Comparison of ENCODE assay signal across 1 cellular context in the genomic region with DNA sequence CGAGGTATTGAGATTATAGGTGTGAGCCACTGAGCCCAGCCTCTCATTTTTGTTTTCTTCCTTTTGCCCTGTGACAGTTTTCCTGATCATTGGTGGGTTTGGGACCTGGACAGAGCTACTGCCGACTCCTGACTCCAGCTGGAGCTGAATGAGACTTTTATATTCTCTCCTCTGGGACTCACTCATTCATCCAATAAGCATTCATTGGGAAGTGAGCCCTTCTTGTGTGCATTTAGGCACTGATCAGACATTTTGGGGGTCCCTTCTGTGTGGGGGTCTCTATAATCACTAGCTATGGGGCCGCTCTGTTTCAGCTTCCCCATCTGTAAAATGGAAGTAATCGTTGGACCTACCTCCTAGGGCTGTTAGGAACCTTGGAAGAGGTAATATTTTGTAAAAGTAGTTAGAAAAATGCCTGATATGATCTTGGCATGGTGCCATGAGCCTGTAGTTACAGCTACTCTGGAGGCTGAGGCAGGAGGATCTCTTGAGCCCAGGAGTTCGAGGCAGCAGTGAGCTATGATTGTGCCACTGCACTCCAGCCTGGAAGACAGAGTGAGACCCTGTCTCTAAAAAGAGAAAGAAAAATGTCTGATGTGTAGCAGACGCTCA.
TF ChIP-seq lines count a peak whose summit lies in the region.

No MANE protein-coding gene starts in this region.

TF ChIP-seq in IMR-90, 13 proteins besides CTCF, POLR2A, EP300 and RAD21:
- no peak for TF ChIP-seq BHLHE40 (IDR thresholded peaks at IDR 0.05; ENCODE audit: low read depth, low read length)
- no peak for TF ChIP-seq CEBPB (IDR thresholded peaks at IDR 0.05; ENCODE audit: low read depth, low read length)
- TF ChIP-seq RFX5 (IDR thresholded peaks at IDR 0.05; ENCODE audit: low read depth, low read length), result no peak
- no peak for TF ChIP-seq RCOR1 (IDR thresholded peaks at IDR 0.05; ENCODE audit: insufficient replicate concordance, low read length)
- TF ChIP-seq MXI1 (IDR thresholded peaks at IDR 0.05; ENCODE audit: borderline replicate concordance, low read depth, low read length), result no peak
- no peak for TF ChIP-seq FOS (IDR thresholded peaks at IDR 0.05; ENCODE audit: low read depth, low read length)
- TF ChIP-seq MAFK (IDR thresholded peaks at IDR 0.05; ENCODE audit: low read depth, low read length), result no peak
- no peak for TF ChIP-seq CHD1 (IDR thresholded peaks at IDR 0.05; ENCODE audit: low read depth, low read length)
- TF ChIP-seq SMC3 (IDR thresholded peaks at IDR 0.05; ENCODE audit: low read depth, low read length), result no peak
